1 cellular context compared by ENCODE assay signal in genomic region chr7:156792611-156793010, GRCh38.
TF ChIP-seq lines count a peak whose summit lies in the region.

No MANE protein-coding gene starts in this region.

TF ChIP-seq in SK-N-SH, 30 proteins besides CTCF, POLR2A, EP300 and RAD21 (continued from another document):
- no peak for TF ChIP-seq IRF3 (IDR thresholded peaks at IDR 0.05; ENCODE audit: low read depth, low read length)
- TF ChIP-seq MEF2A (IDR thresholded peaks at IDR 0.05; ENCODE audit: borderline replicate concordance, low read depth), result no peak
- TF ChIP-seq RFX5 (IDR thresholded peaks at IDR 0.05; ENCODE audit: low read length), result peak; percentile 29; the same call in 1 of the 2 replicates
- TF ChIP-seq SMC3 (IDR thresholded peaks at IDR 0.05; ENCODE audit: low read depth, low read length), result peak; percentile 14; the same call in 1 of the 2 replicates
- TF ChIP-seq MXI1 (IDR thresholded peaks at IDR 0.05; ENCODE audit: low read depth, low read length), result peak; percentile 66; the same call in 1 of the 2 replicates
- peak; percentile 79; the same call in 1 of the 2 replicates for TF ChIP-seq FOXJ3 (CRISPR knock-in tag; IDR thresholded peaks at IDR 0.05)
- no peak for TF ChIP-seq TAF1 (IDR thresholded peaks at IDR 0.05; ENCODE audit: borderline replicate concordance, low read depth, low read length)
- peak; percentile 90 for TF ChIP-seq CHD2 (IDR thresholded peaks at IDR 0.05; ENCODE audit: low read length, partially characterized antibody)
- TF ChIP-seq RCOR1 (IDR thresholded peaks at IDR 0.05; ENCODE audit: low read length), result peak; percentile 98
- peak; percentile 52; the same call in 1 of the 2 replicates for TF ChIP-seq TEAD4 (IDR thresholded peaks at IDR 0.05; ENCODE audit: borderline replicate concordance, insufficient read depth)
TF ChIP-seq in SK-N-SH: peak in this region for 10.
